ENCODE assay signal across 8 cellular contexts in the genomic region with DNA sequence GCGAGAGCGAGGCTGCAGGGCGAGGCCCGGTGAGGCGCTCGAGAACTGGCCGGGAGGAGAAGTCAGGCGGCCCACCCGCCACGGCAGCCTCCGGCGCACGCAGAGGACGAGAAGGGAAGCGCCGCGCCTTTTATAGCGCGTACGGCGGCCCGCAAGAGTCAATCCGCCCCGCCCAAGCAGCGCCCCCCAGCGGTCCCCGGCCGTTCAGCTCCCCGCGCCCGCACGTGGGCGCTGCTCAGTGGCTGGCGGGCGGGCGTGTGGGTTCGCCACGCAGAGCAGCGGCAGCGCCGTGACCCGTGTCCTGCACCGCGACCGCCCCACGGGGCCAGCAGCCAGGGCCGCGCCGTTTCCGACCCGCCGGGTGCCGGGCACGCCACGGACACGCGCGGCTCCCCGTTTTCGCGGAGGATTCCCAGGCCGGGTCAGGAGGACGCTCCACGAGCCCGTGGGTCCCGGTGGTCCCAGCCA. TPM values are rescaled to one million over a fixed set of nuclear protein-coding genes. Genes with fewer than 3 reads are reported as not detected.
DNase-seq lines count a peak whose midpoint lies in the region; ATAC-seq and TF ChIP-seq lines count a peak whose summit lies in the region.

No MANE protein-coding gene starts in this region.

- DNase-seq in Daoy (ENCODE audit: low read depth), result peak; percentile 95
- DNase-seq in SJSA1 (ENCODE audit: low read depth in 1 of 2, low spot score in 2 of 2), result peak; percentile 70 to 87
- DNase-seq in activated naive CD4-positive, alpha-beta T cell treated with anti-CD3 and anti-CD28 coated beads for 36 hours, result peak; percentile 89
- DNase-seq in globus pallidus (ENCODE audit: low spot score), result peak; percentile 73
- peak; percentile 81 for DNase-seq in omental fat pad (ENCODE audit: low spot score)

- peak overlapping the region; percentile 66 for H3K4me3 ChIP-seq in SJSA1

- H3K36me3 ChIP-seq in SJSA1, result peaks cover 56% of the 10 kb centered on the region

- H3K4me1 ChIP-seq in SJSA1 (replicated peaks), result peaks cover 22% of the 10 kb centered on the region

- peaks cover 51% of the 10 kb centered on the region for H3K4me1 Mint-ChIP-seq in activated naive CD4-positive, alpha-beta T cell treated with anti-CD3 and anti-CD28 coated beads for 36 hours (ENCODE audit: low read depth)

- H3K36me3 Mint-ChIP-seq in activated naive CD4-positive, alpha-beta T cell treated with anti-CD3 and anti-CD28 coated beads for 36 hours (ENCODE audit: low read depth), result peaks cover 35% of the 10 kb centered on the region

- H3K9me3 Mint-ChIP-seq in activated naive CD4-positive, alpha-beta T cell treated with anti-CD3 and anti-CD28 coated beads for 36 hours, result no peaks in the 10 kb centered on the region

- CTCF ChIA-PET in activated naive CD4-positive, alpha-beta T cell treated with anti-CD3 and anti-CD28 coated beads for 36 hours (lab: Charles Lee), result interaction anchor here (0.7 to 1.6 kb wide), 3 partner anchors 14 to 301 kb away, joined by 4 to 5 read pairs (median 4); no protein-coding TSS in a partner anchor

- H3K4me3 Mint-ChIP-seq in activated naive CD4-positive, alpha-beta T cell treated with anti-CD3 and anti-CD28 coated beads for 36 hours, result peak overlapping the region; percentile 92

- no peaks in the 10 kb centered on the region for H3K27me3 Mint-ChIP-seq in activated naive CD4-positive, alpha-beta T cell treated with anti-CD3 and anti-CD28 coated beads for 36 hours (ENCODE audit: low read depth)

- TF ChIP-seq CTCF in LNCAP (IDR thresholded peaks at IDR 0.05), result peak; percentile 97
- peak in 2 of 3 donors; percentile 92 to 94 for TF ChIP-seq CTCF in omental fat pad (IDR thresholded peaks at IDR 0.05)

- H3K27me3 ChIP-seq in SJSA1 (replicated peaks), result peaks cover 5% of the 10 kb centered on the region

- ATAC-seq in GM21825 (IDR thresholded peaks at IDR 0.05; ENCODE audit: unreplicated experiment), result peak; percentile 56
- peak; percentile 86 for ATAC-seq in omental fat pad (ENCODE audit: low FRiP score)

- intact Hi-C loops in activated naive CD4-positive, alpha-beta T cell treated with anti-CD3 and anti-CD28 coated beads for 36 hours (cut with micrococcal nuclease), result loop anchor here (1.0 to 2.0 kb wide), 2 partner anchors 27 to 41 kb away; a partner anchor contains a TSS

- no peak overlapping the region for H3K27ac Mint-ChIP-seq in activated naive CD4-positive, alpha-beta T cell treated with anti-CD3 and anti-CD28 coated beads for 36 hours

- H3K27ac ChIP-seq in SJSA1 (no peak overlapping the region), temporal lobe (ENCODE audit: low read depth, low read length) (peak overlapping the region; percentile 30)

- H3K9me3 ChIP-seq in SJSA1 (replicated peaks), result no peaks in the 10 kb centered on the region

RNA-seq across cellular contexts. Expression of a gene that starts 14.6 kb away (rescaled TPM):
- total RNA-seq in Daoy (2014; rRNA removed; shearing (Covaris generic)), result not detected in 2 replicates
- not detected in 2 replicates for total RNA-seq in SJSA1 (2014; rRNA removed; shearing (Covaris generic))
- total RNA-seq in activated naive CD4-positive, alpha-beta T cell treated with anti-CD3 and anti-CD28 coated beads for 36 hours, result 1 to 10 TPM in 1 of 2 experiments, under 1 TPM in 1; 0.83 to 1.0 TPM
- total RNA-seq in omental fat pad (10 to 100 TPM in 1 of 4 donors, 1 to 10 TPM in 3; 3.5 to 10.2 (median 5.0) TPM), temporal lobe (not detected)

RNA-seq across cellular contexts. Expression of a gene that starts 15.7 kb away (rescaled TPM):
- total RNA-seq in Daoy (2014; rRNA removed; shearing (Covaris generic)), result 6.6 and 6.8 TPM in 2 replicates
- not detected in 2 replicates for total RNA-seq in SJSA1 (2014; rRNA removed; shearing (Covaris generic))
- total RNA-seq in activated naive CD4-positive, alpha-beta T cell treated with anti-CD3 and anti-CD28 coated beads for 36 hours, result under 1 TPM in 1 of 2 experiments, not detected in 1; 0.10 TPM
- total RNA-seq in omental fat pad, result 10 to 100 TPM in 1 of 4 donors, 1 to 10 TPM in 3; 4.4 to 12.8 (median 7.5) TPM
- total RNA-seq in temporal lobe, result 18.2 TPM

RNA-seq across cellular contexts. Expression of a gene that starts 20.2 kb away (rescaled TPM):
- total RNA-seq in Daoy (2014; rRNA removed; shearing (Covaris generic)), result not detected in 2 replicates
- not detected in 2 replicates for total RNA-seq in SJSA1 (2014; rRNA removed; shearing (Covaris generic))
- not detected for total RNA-seq in activated naive CD4-positive, alpha-beta T cell treated with anti-CD3 and anti-CD28 coated beads for 36 hours
- total RNA-seq in omental fat pad (10 to 100 TPM in 2 of 4 donors, 1 to 10 TPM in 2; 5.0 to 24.1 (median 9.0) TPM), temporal lobe (not detected)

RNA-seq across cellular contexts. Expression of a gene that starts 29.9 kb away (rescaled TPM):
- not detected in 2 replicates for total RNA-seq in Daoy (2014; rRNA removed; shearing (Covaris generic))
- total RNA-seq in SJSA1 (2014; rRNA removed; shearing (Covaris generic)), result not detected in 2 replicates
- not detected for total RNA-seq in activated naive CD4-positive, alpha-beta T cell treated with anti-CD3 and anti-CD28 coated beads for 36 hours
- total RNA-seq in omental fat pad (not detected), temporal lobe (not detected)

RNA-seq across cellular contexts. Expression of a gene that starts 36.2 kb away (rescaled TPM):
- total RNA-seq in Daoy (2014; rRNA removed; shearing (Covaris generic)), result not detected in 2 replicates
- total RNA-seq in SJSA1 (2014; rRNA removed; shearing (Covaris generic)), result not detected in 2 replicates
- not detected for total RNA-seq in activated naive CD4-positive, alpha-beta T cell treated with anti-CD3 and anti-CD28 coated beads for 36 hours
- total RNA-seq in omental fat pad, result not detected
- not detected for total RNA-seq in temporal lobe
